Comparison of ENCODE assay signal across 16 cellular contexts in the genomic region with DNA sequence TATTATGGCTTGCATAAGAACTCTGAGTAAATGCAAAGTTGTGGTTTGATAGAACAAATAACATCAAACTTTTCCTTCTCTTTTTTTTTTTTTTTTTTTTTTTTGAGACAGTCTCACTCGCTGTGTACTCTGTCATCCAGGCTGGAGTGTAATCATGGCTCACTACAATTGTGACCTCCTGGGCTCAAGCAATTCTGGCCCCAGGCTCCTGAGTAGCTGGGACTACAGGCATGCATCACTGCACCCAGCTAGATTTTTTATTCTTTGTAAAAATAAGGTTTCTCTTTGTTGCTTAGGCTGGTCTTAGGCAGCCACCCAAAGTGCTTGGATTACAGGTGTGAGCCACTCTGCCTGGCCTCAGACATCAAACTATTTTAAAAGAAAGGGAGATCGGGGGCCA. TPM values are rescaled to one million over a fixed set of nuclear protein-coding genes. Genes with fewer than 3 reads are reported as not detected.
DNase-seq lines count a peak whose midpoint lies in the region; ATAC-seq lines count a peak whose summit lies in the region.
"Had no signal": no experiment of that assay in that cellular context is flagged by ENCODE, and none has a peak within 500 bp of the region (broad histone marks: within the 10 kb centered on the region; RNA-seq: fewer than 3 reads in every experiment).

No MANE protein-coding gene starts in this region.

- in situ Hi-C loops in Caki2 (cut with HindIII; ENCODE audit: low pct_unique_long_range_greater_than_20kb, low sequenced_read_pairs) = no loop called here

- peak; percentile 38 for DNase-seq in Caki2 (ENCODE audit: low read depth)
- DNase-seq in M059J (ENCODE audit: low read depth) = peak; percentile 63
- peak; percentile 47 for DNase-seq in left kidney (ENCODE audit: low read depth, low spot score)
- DNase-seq in NCI-H2081 treated with DMSO at 0.1 percent for 48 hours (lab: John Stamatoyannopoulos, UW) = no peak
- DNase-seq: Caco-2; CD4-positive, CD25-positive, alpha-beta regulatory T cell; CD8-positive, alpha-beta T cell; DMS 273 treated with DMSO at 0.1 percent for 48 hours; DMS79; GF-D8; GOT3; H7; HCEC 1CT had no signal

- ATAC-seq in HG02870 (IDR thresholded peaks at IDR 0.05; ENCODE audit: unreplicated experiment) (no peak), HG03135 (IDR thresholded peaks at IDR 0.05; ENCODE audit: unreplicated experiment) (no peak)
- ATAC-seq: CD8-positive, alpha-beta T cell had no signal

RNA-seq across cellular contexts. Expression of gene PTGER4, which starts 19.0 kb away (rescaled TPM):
- 3.4 and 7.5 TPM in 2 replicates for total RNA-seq in Caki2 (2014; rRNA removed; shearing (Covaris generic); ENCODE audit: low replicate concordance)
- total RNA-seq in M059J (2014; rRNA removed; shearing (Covaris generic)) = 4.7 and 9.0 TPM in 2 replicates
- total RNA-seq: G401 had no signal
